In genomic region chr7:45873035-45873354, GRCh38 we compare ENCODE assay signal across 2 cellular contexts.
TF ChIP-seq lines count a peak whose summit lies in the region.

TSS of gene CCDC201 (minus strand) at chr7:45873082. CDS start at chr7:45873007, 75 bp downstream.

TF ChIP-seq in HCT116, 20 proteins besides CTCF, POLR2A, EP300 and RAD21:
- TF ChIP-seq EZH2 (IDR thresholded peaks at IDR 0.05), result no peak
- TF ChIP-seq SRF (IDR thresholded peaks at IDR 0.05; ENCODE audit: low read depth), result no peak
- TF ChIP-seq EZH2phosphoT487 (IDR thresholded peaks at IDR 0.05; ENCODE audit: borderline replicate concordance), result no peak

TF ChIP-seq in H1, 55 proteins besides CTCF, POLR2A, EP300 and RAD21:
- no peak for TF ChIP-seq SP4 (IDR thresholded peaks at IDR 0.05; ENCODE audit: low read length)
- TF ChIP-seq E2F6 (IDR thresholded peaks at IDR 0.05), result no peak
- no peak for TF ChIP-seq SP2 (IDR thresholded peaks at IDR 0.05; ENCODE audit: low read length)
- no peak for TF ChIP-seq TEAD4 (IDR thresholded peaks at IDR 0.05; ENCODE audit: low read depth, low read length)
- TF ChIP-seq ATF3 (IDR thresholded peaks at IDR 0.05; ENCODE audit: insufficient read depth, low read depth, low read length), result no peak
- no peak for TF ChIP-seq BACH1 (IDR thresholded peaks at IDR 0.05; ENCODE audit: low read length)
- TF ChIP-seq SIN3A (conservative IDR thresholded peaks at IDR 0.05 in 1 of 2, IDR thresholded peaks at IDR 0.05 in 1 of 2; ENCODE audit: low read depth in 1 of 2, low read length in 2 of 2), result no peak
- no peak for TF ChIP-seq USF2 (IDR thresholded peaks at IDR 0.05; ENCODE audit: low read length)
- TF ChIP-seq RXRA (IDR thresholded peaks at IDR 0.05; ENCODE audit: insufficient read depth, low read depth, low read length), result no peak
- TF ChIP-seq CEBPB (IDR thresholded peaks at IDR 0.05; ENCODE audit: low read depth, low read length), result no peak
- no peak for TF ChIP-seq CTBP2 (IDR thresholded peaks at IDR 0.05; ENCODE audit: borderline replicate concordance, insufficient read depth, insufficient read length, low read length)
- TF ChIP-seq POLR2AphosphoS5 (IDR thresholded peaks at IDR 0.05; ENCODE audit: low read depth, low read length), result no peak
- no peak for TF ChIP-seq JUND (IDR thresholded peaks at IDR 0.05; ENCODE audit: low read length)
- TF ChIP-seq TBP (IDR thresholded peaks at IDR 0.05; ENCODE audit: low read depth, low read length), result no peak
- TF ChIP-seq TCF12 (IDR thresholded peaks at IDR 0.05; ENCODE audit: low read depth, low read length), result no peak
- TF ChIP-seq SIX5 (IDR thresholded peaks at IDR 0.05; ENCODE audit: low read depth, low read length), result no peak
